17 cellular contexts compared by ENCODE assay signal in the genomic region with DNA sequence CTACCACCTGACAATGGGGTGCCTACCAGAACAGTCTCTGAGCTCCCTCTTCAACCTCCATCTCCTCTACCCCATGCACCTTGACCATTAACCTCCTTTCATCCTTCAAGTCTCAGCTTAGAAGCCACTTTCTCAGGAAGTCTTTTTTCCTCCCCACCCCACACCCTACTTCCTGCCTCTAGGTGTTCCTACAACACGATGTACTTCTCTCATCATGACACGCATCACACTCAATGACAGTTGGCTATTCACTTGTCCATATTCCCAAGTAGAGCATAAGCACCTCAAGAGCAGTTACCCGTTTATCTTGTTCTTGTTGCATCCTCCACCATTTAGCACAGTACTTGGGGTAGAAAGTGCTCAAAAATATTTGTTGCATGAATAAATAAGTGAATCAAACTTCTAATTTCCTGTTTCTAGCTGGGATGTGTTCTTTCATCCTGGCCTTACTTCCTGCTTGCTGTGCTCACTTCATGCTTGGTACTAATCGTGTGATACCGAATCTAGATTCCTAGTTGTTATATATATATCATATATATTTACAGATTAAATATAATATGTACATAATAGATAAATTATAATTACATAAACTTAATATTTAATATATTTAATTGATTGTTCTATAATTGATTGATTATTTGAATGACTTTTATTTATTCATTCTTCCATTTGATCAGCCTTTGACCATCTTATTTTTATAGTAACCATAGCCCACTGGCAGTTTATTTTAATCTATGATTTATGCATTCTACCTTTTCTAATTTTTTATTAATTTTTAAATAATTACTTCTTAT.
DNase-seq lines count a peak whose midpoint lies in the region; ATAC-seq and TF ChIP-seq lines count a peak whose summit lies in the region.
"Had no signal": no experiment of that assay in that cellular context is flagged by ENCODE, and none has a peak within 500 bp of the region (broad histone marks: within the 10 kb centered on the region; RNA-seq: fewer than 3 reads in every experiment).

No MANE protein-coding gene starts in this region.

- H3K4me3 Mint-ChIP-seq in stimulated activated naive CD8-positive, alpha-beta T cell treated with anti-CD3 and anti-CD28 coated beads, Interleukin-15, Interleukin-2, amounts not matched to agents 100 ng/mL and 50 ng/mL, for 24 hours, result no peak overlapping the region
- H3K4me3 Mint-ChIP-seq: neural progenitor cell had no signal

- H3K4me3 ChIP-seq in epithelial cell of esophagus (ENCODE audit: low read length) (no peak overlapping the region), thyroid gland (replicated peaks in 1 of 3) (no peak overlapping the region)
- H3K4me3 ChIP-seq: neural progenitor cell had no signal

- H3K36me3 Mint-ChIP-seq in stimulated activated naive CD8-positive, alpha-beta T cell treated with anti-CD3 and anti-CD28 coated beads, Interleukin-15, Interleukin-2, amounts not matched to agents 100 ng/mL and 50 ng/mL, for 24 hours (ENCODE audit: low read depth), result no peaks in the 10 kb centered on the region
- H3K36me3 Mint-ChIP-seq: neural progenitor cell had no signal

- TF ChIP-seq CTCF in RWPE1 (conservative IDR thresholded peaks at IDR 0.05; ENCODE audit: low read depth) (no peak), epithelial cell of esophagus (IDR thresholded peaks at IDR 0.05; ENCODE audit: insufficient read depth, low read depth, low read length, missing control alignments) (no peak), thyroid gland (IDR thresholded peaks at IDR 0.05) (no peak)

- peaks cover 66% of the 10 kb centered on the region for H3K4me1 Mint-ChIP-seq in stimulated activated naive CD8-positive, alpha-beta T cell treated with anti-CD3 and anti-CD28 coated beads, Interleukin-15, Interleukin-2, amounts not matched to agents 100 ng/mL and 50 ng/mL, for 24 hours (ENCODE audit: low read depth)
- H3K4me1 Mint-ChIP-seq: neural progenitor cell had no signal

- H3K4me1 ChIP-seq in thyroid gland, result no peaks in the 10 kb centered on the region
- H3K4me1 ChIP-seq: BE2C, neural progenitor cell had no signal

- POLR2A ChIA-PET in RWPE1 (lab: Yijun Ruan, JAX; ENCODE audit: low non-redundant PET), result no interaction called here

- no peak for TF ChIP-seq POLR2A in thyroid gland (IDR thresholded peaks at IDR 0.05)

- CTCF ChIA-PET in RWPE1 (lab: Yijun Ruan, JAX), result no interaction called here

- intact Hi-C loops in thyroid gland (cut with DNase I), result no loop called here

- peaks cover 3% of the 10 kb centered on the region for H3K9me3 Mint-ChIP-seq in stimulated activated naive CD8-positive, alpha-beta T cell treated with anti-CD3 and anti-CD28 coated beads, Interleukin-15, Interleukin-2, amounts not matched to agents 100 ng/mL and 50 ng/mL, for 24 hours
- H3K9me3 Mint-ChIP-seq: neural progenitor cell had no signal

- no peaks in the 10 kb centered on the region for H3K27me3 ChIP-seq in thyroid gland
- H3K27me3 ChIP-seq: BE2C, neural progenitor cell had no signal

- H3K27ac ChIP-seq in RWPE1 (peak overlapping the region; percentile 76; the same call in 1 of the 2 replicates), thyroid gland (no peak overlapping the region)
- H3K27ac ChIP-seq: HL-60, KMS-11, neural progenitor cell, VCaP had no signal

- H3K36me3 ChIP-seq in thyroid gland, result no peaks in the 10 kb centered on the region
- H3K36me3 ChIP-seq: BE2C, neural progenitor cell had no signal

- ATAC-seq in stimulated activated naive CD8-positive, alpha-beta T cell treated with anti-CD3 and anti-CD28 coated beads, Interleukin-15, Interleukin-2, amounts not matched to agents 100 U/mL and 50 U/mL, for 24 hours, result no peak
- ATAC-seq in GM21515 (IDR thresholded peaks at IDR 0.05; ENCODE audit: unreplicated experiment), result no peak

- no peak for DNase-seq in stimulated activated naive CD8-positive, alpha-beta T cell treated with anti-CD3 and anti-CD28 coated beads, Interleukin-15, Interleukin-2, amounts not matched to agents 100 U/mL and 50 U/mL, for 24 hours
- DNase-seq in RWPE1 (ENCODE audit: low spot score) (no peak), epithelial cell of esophagus (ENCODE audit: low read depth) (peak; percentile 80), NCI-H2029 (lab: John Stamatoyannopoulos, UW) (no peak), thyroid gland (no peak)
- DNase-seq in stimulated activated CD4-positive, alpha-beta T cell treated with anti-CD3 and anti-CD28 coated beads, Interleukin-2, amount 100 ng/mL, for 24 hours, result no peak
- DNase-seq: BE2C, NCI-H1436 treated with DMSO at 0.1 percent for 48 hours, NCI-H510A, OCI-M1, retina had no signal

- 75 to 79% methylated on average over 5 of the region's 5 CpGs for WGBS in thyroid gland, 2 donors

- H3K27ac Mint-ChIP-seq in stimulated activated naive CD8-positive, alpha-beta T cell treated with anti-CD3 and anti-CD28 coated beads, Interleukin-15, Interleukin-2, amounts not matched to agents 100 ng/mL and 50 ng/mL, for 24 hours, result peak overlapping the region; percentile 66
- H3K27ac Mint-ChIP-seq: neural progenitor cell had no signal

- peaks cover 8% of the 10 kb centered on the region for H3K27me3 Mint-ChIP-seq in stimulated activated naive CD8-positive, alpha-beta T cell treated with anti-CD3 and anti-CD28 coated beads, Interleukin-15, Interleukin-2, amounts not matched to agents 100 ng/mL and 50 ng/mL, for 24 hours

- H3K9me3 ChIP-seq in thyroid gland, result no peaks in the 10 kb centered on the region
- H3K9me3 ChIP-seq: BE2C had no signal
